20 cellular contexts compared by ENCODE assay signal in the genomic region with DNA sequence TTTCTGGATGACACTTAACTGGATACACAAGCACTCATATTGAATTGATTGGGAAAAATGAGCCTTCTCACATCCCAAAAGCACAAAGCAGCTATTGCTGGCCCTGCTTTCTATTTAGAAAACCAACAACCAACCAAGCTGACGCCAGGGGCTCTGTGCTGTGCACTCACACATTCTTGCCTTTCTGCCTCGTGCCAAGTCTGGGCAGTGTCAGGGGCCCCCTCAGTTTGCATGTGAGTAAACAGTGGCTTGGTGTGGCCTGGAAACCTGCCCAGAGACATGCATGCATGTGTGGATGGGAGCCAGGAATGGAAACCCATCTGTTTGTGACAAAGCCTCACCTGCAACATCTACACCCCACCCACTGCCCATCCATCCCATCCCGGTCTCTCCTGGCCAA. TPM values are rescaled to one million over a fixed set of nuclear protein-coding genes. Genes with fewer than 3 reads are reported as not detected.
DNase-seq lines count a peak whose midpoint lies in the region; ATAC-seq and TF ChIP-seq lines count a peak whose summit lies in the region.
"Had no signal": no experiment of that assay in that cellular context is flagged by ENCODE, and none has a peak within 500 bp of the region (broad histone marks: within the 10 kb centered on the region; RNA-seq: fewer than 3 reads in every experiment).

No MANE protein-coding gene starts in this region.

- H3K27me3 ChIP-seq in right atrium auricular region (no peaks in the 10 kb centered on the region), dorsolateral prefrontal cortex (no peaks in the 10 kb centered on the region), HAP-1 (ENCODE audit: low read depth) (no peaks in the 10 kb centered on the region)
- H3K27me3 ChIP-seq: uterus had no signal

- H3K4me3 ChIP-seq in right atrium auricular region (no peak overlapping the region), dorsolateral prefrontal cortex (peak overlapping the region in 1 of 59 donors; percentile 7), HAP-1 (no peak overlapping the region)
- H3K4me3 ChIP-seq: GM23338, PC-9, uterus had no signal

- no peaks in the 10 kb centered on the region for H3K27me3 Mint-ChIP-seq in activated T-helper 1 cell treated with anti-CD3 and anti-CD28 coated beads, Interleukin-12 subunit alpha, Interleukin-12 subunit beta, Interleukin-2, Interleukin-4 antibody, amounts not matched to agents 30 ng/mL and 10 ng/mL and 1 ng/mL, durations not matched to agents 14 hours and 24 hours and 36 hours (ENCODE audit: insufficient read depth)
- H3K27me3 Mint-ChIP-seq: activated CD4-positive, alpha-beta T cell treated with anti-CD3 and anti-CD28 coated beads, Interleukin-2, amount 10 ng/mL, durations not matched to agents 24 days and 14 days; naive B cell had no signal

- no peaks in the 10 kb centered on the region for H3K4me1 Mint-ChIP-seq in activated T-helper 1 cell treated with anti-CD3 and anti-CD28 coated beads, Interleukin-12 subunit alpha, Interleukin-12 subunit beta, Interleukin-2, Interleukin-4 antibody, amounts not matched to agents 30 ng/mL and 10 ng/mL and 1 ng/mL, durations not matched to agents 14 hours and 24 hours and 36 hours (ENCODE audit: low read depth)
- H3K4me1 Mint-ChIP-seq: activated CD4-positive, alpha-beta T cell treated with anti-CD3 and anti-CD28 coated beads, Interleukin-2, amount 10 ng/mL, durations not matched to agents 24 days and 14 days; GM23338; naive B cell had no signal

- peaks cover 42% of the 10 kb centered on the region for H3K36me3 Mint-ChIP-seq in activated T-helper 1 cell treated with anti-CD3 and anti-CD28 coated beads, Interleukin-12 subunit alpha, Interleukin-12 subunit beta, Interleukin-2, Interleukin-4 antibody, amounts not matched to agents 30 ng/mL and 10 ng/mL and 1 ng/mL, durations not matched to agents 14 hours and 24 hours and 36 hours (ENCODE audit: low read depth)

- intact Hi-C loops in left ventricle myocardium superior (cut with micrococcal nuclease) (no loop called here), dorsolateral prefrontal cortex (cut with DNase I) (no loop called here)
- intact Hi-C loops in activated T-helper 1 cell treated with anti-CD3 and anti-CD28 coated beads, Interleukin-12 subunit alpha, Interleukin-12 subunit beta, Interleukin-2, Interleukin-4 antibody, amounts not matched to agents 30 ng/mL and 10 ng/mL and 1 ng/mL, durations not matched to agents 14 hours and 24 hours and 36 hours (cut with micrococcal nuclease), result no loop called here

- H3K27ac Mint-ChIP-seq in activated T-helper 1 cell treated with anti-CD3 and anti-CD28 coated beads, Interleukin-12 subunit alpha, Interleukin-12 subunit beta, Interleukin-2, Interleukin-4 antibody, amounts not matched to agents 30 ng/mL and 10 ng/mL and 1 ng/mL, durations not matched to agents 14 hours and 24 hours and 36 hours, result no peak overlapping the region
- H3K27ac Mint-ChIP-seq: activated CD4-positive, alpha-beta T cell treated with anti-CD3 and anti-CD28 coated beads, Interleukin-2, amount 10 ng/mL, durations not matched to agents 24 days and 14 days; GM23338; naive B cell; T-helper 1 cell treated with Interleukin-12 subunit alpha and Interleukin-12 subunit beta and Interleukin-4 antibody, amounts not matched to agents 30 μg/mL and 1 μg/mL, for 36 hours had no signal

- in situ Hi-C loops in HAP-1 (cut with MboI; ENCODE audit: low sequenced_read_pairs), result no loop called here

- no peak overlapping the region for H3K4me3 Mint-ChIP-seq in activated T-helper 1 cell treated with anti-CD3 and anti-CD28 coated beads, Interleukin-12 subunit alpha, Interleukin-12 subunit beta, Interleukin-2, Interleukin-4 antibody, amounts not matched to agents 30 ng/mL and 10 ng/mL and 1 ng/mL, durations not matched to agents 14 hours and 24 hours and 36 hours
- H3K4me3 Mint-ChIP-seq: activated CD4-positive, alpha-beta T cell treated with anti-CD3 and anti-CD28 coated beads, Interleukin-2, amount 10 ng/mL, durations not matched to agents 24 days and 14 days; GM23338; T-helper 1 cell treated with Interleukin-12 subunit alpha and Interleukin-12 subunit beta and Interleukin-4 antibody, amounts not matched to agents 30 μg/mL and 1 μg/mL, for 36 hours had no signal

- H3K9me3 ChIP-seq in right atrium auricular region, result no peaks in the 10 kb centered on the region
- no peaks in the 10 kb centered on the region for H3K9me3 ChIP-seq in HAP-1
- H3K9me3 ChIP-seq: uterus had no signal

- no peaks in the 10 kb centered on the region for H3K9me3 Mint-ChIP-seq in activated T-helper 1 cell treated with anti-CD3 and anti-CD28 coated beads, Interleukin-12 subunit alpha, Interleukin-12 subunit beta, Interleukin-2, Interleukin-4 antibody, amounts not matched to agents 30 ng/mL and 10 ng/mL and 1 ng/mL, durations not matched to agents 14 hours and 24 hours and 36 hours
- H3K9me3 Mint-ChIP-seq: activated CD4-positive, alpha-beta T cell treated with anti-CD3 and anti-CD28 coated beads, Interleukin-2, amount 10 ng/mL, durations not matched to agents 24 days and 14 days; GM23338; naive B cell; T-helper 1 cell treated with Interleukin-12 subunit alpha and Interleukin-12 subunit beta and Interleukin-4 antibody, amounts not matched to agents 30 μg/mL and 1 μg/mL, for 36 hours had no signal

- H3K36me3 ChIP-seq in right atrium auricular region, result peaks cover 95% of the 10 kb centered on the region
- H3K36me3 ChIP-seq in HAP-1 (replicated peaks), result peaks cover 98% of the 10 kb centered on the region
- H3K36me3 ChIP-seq: uterus had no signal

- peaks cover 0 to 5% of the 10 kb centered on the region in 2 donors for H3K4me1 ChIP-seq in right atrium auricular region
- no peaks in the 10 kb centered on the region for H3K4me1 ChIP-seq in HAP-1
- H3K4me1 ChIP-seq: uterus had no signal

- H3K27ac ChIP-seq in right atrium auricular region (no peak overlapping the region), dorsolateral prefrontal cortex (peak overlapping the region in 40 of 59 donors; percentile 2 to 76 (median 50))
- H3K27ac ChIP-seq: PC-9, uterus had no signal

- peak; percentile 17 for ATAC-seq in left ventricle myocardium superior
- ATAC-seq in HG02571 (IDR thresholded peaks at IDR 0.05; ENCODE audit: unreplicated experiment), result no peak
- ATAC-seq in GM18873 (IDR thresholded peaks at IDR 0.05; ENCODE audit: low FRiP score, unreplicated experiment), result no peak
- ATAC-seq: GM23338 had no signal

- TF ChIP-seq CTCF in right atrium auricular region (IDR thresholded peaks at IDR 0.05), result no peak
- TF ChIP-seq CTCF in dorsolateral prefrontal cortex (IDR thresholded peaks at IDR 0.05 in 54 of 56, conservative IDR thresholded peaks at IDR 0.05 in 2 of 56; ENCODE audit: low read depth in 1 of 56, partially characterized antibody in 56 of 56), result no peak

- no peak for DNase-seq in left ventricle myocardium superior
- DNase-seq in right atrium auricular region (ENCODE audit: low spot score), result no peak
- DNase-seq in NCI-H345 (lab: John Stamatoyannopoulos, UW), result peak; percentile 87
- no peak for DNase-seq in dorsolateral prefrontal cortex
- DNase-seq in HAP-1 (ENCODE audit: low spot score in 2 of 2), result no peak
- no peak for DNase-seq in activated T-helper 1 cell treated with anti-CD3 and anti-CD28 coated beads, Interleukin-12 subunit alpha, Interleukin-12 subunit beta, Interleukin-2, Interleukin-4 antibody, amounts not matched to agents 30 ng/mL and 10 ng/mL and 1 ng/mL, durations not matched to agents 14 hours and 24 hours and 36 hours (ENCODE audit: low spot score)
- DNase-seq: activated CD4-positive, alpha-beta T cell treated with anti-CD3 and anti-CD28 coated beads, Interleukin-2, amount 10 ng/mL, durations not matched to agents 24 days and 14 days; DMS153; foreskin melanocyte; kidney glomerular epithelial cell; mesenchymal stem cell; naive B cell; PC-9; retina; stimulated activated CD4-positive, alpha-beta T cell treated with anti-CD3 and anti-CD28 coated beads, Interleukin-12 subunit alpha, Interleukin-12 subunit beta, amount 100 ng/mL, for 4 hours; uterus had no signal

RNA-seq across cellular contexts. Expression of a gene that starts 20.3 kb away (rescaled TPM):
- 32.2 TPM for total RNA-seq in left ventricle myocardium superior
- total RNA-seq in right atrium auricular region, result 10 to 100 TPM; 14.1 to 20.2 TPM
- 10 to 100 TPM; 12.6 to 31.3 (median 19.8) TPM for total RNA-seq in dorsolateral prefrontal cortex
- 5.8 and 7.0 TPM in 2 replicates for total RNA-seq in activated T-helper 1 cell treated with anti-CD3 and anti-CD28 coated beads, Interleukin-12 subunit alpha, Interleukin-12 subunit beta, Interleukin-2, Interleukin-4 antibody, amounts not matched to agents 30 ng/mL and 10 ng/mL and 1 ng/mL, durations not matched to agents 14 hours and 24 hours and 36 hours

RNA-seq across cellular contexts. Expression of a gene that starts 22.2 kb away (rescaled TPM):
- 292 TPM for total RNA-seq in left ventricle myocardium superior
- total RNA-seq in right atrium auricular region, result 100 to 1,000 TPM; 232 to 306 TPM
- 100 to 1,000 TPM in 118 of 120 experiments, 10 to 100 TPM in 2; 86.1 to 217 (median 147) TPM for total RNA-seq in dorsolateral prefrontal cortex
- 268 and 275 TPM in 2 replicates for total RNA-seq in activated T-helper 1 cell treated with anti-CD3 and anti-CD28 coated beads, Interleukin-12 subunit alpha, Interleukin-12 subunit beta, Interleukin-2, Interleukin-4 antibody, amounts not matched to agents 30 ng/mL and 10 ng/mL and 1 ng/mL, durations not matched to agents 14 hours and 24 hours and 36 hours

RNA-seq across cellular contexts. Expression of a gene that starts 34.0 kb away (rescaled TPM):
- total RNA-seq in left ventricle myocardium superior (10.3 TPM), right atrium auricular region (10 to 100 TPM; 12.6 to 18.8 TPM), dorsolateral prefrontal cortex (10 to 100 TPM; 30.1 to 65.0 (median 46.2) TPM)
- 75.2 and 87.2 TPM in 2 replicates for total RNA-seq in activated T-helper 1 cell treated with anti-CD3 and anti-CD28 coated beads, Interleukin-12 subunit alpha, Interleukin-12 subunit beta, Interleukin-2, Interleukin-4 antibody, amounts not matched to agents 30 ng/mL and 10 ng/mL and 1 ng/mL, durations not matched to agents 14 hours and 24 hours and 36 hours

RNA-seq across cellular contexts. Expression of a gene that starts 34.3 kb away (rescaled TPM):
- total RNA-seq in left ventricle myocardium superior (13.1 TPM), right atrium auricular region (10 to 100 TPM; 11.1 to 11.4 TPM), dorsolateral prefrontal cortex (10 to 100 TPM; 13.6 to 22.3 (median 18.4) TPM)
- total RNA-seq in activated T-helper 1 cell treated with anti-CD3 and anti-CD28 coated beads, Interleukin-12 subunit alpha, Interleukin-12 subunit beta, Interleukin-2, Interleukin-4 antibody, amounts not matched to agents 30 ng/mL and 10 ng/mL and 1 ng/mL, durations not matched to agents 14 hours and 24 hours and 36 hours, result 18.7 and 19.2 TPM in 2 replicates

RNA-seq across cellular contexts. Expression of a gene that starts 55.3 kb away (rescaled TPM):
- total RNA-seq in left ventricle myocardium superior, result 9.0 TPM
- total RNA-seq in right atrium auricular region, result 10 to 100 TPM; 12.6 to 16.7 TPM
- 100 to 1,000 TPM in 8 of 120 experiments, 10 to 100 TPM in 112; 30.0 to 174 (median 53.4) TPM for total RNA-seq in dorsolateral prefrontal cortex
- 22.6 and 23.4 TPM in 2 replicates for total RNA-seq in activated T-helper 1 cell treated with anti-CD3 and anti-CD28 coated beads, Interleukin-12 subunit alpha, Interleukin-12 subunit beta, Interleukin-2, Interleukin-4 antibody, amounts not matched to agents 30 ng/mL and 10 ng/mL and 1 ng/mL, durations not matched to agents 14 hours and 24 hours and 36 hours

Comparison
In these comparisons a context has a peak if more than half of its experiments do, and no peak if none do; other contexts are left out.
1. H3K27ac ChIP-seq: peak in dorsolateral prefrontal cortex (40 of 59); none in right atrium auricular region (0 of 2).